Comparison of ENCODE assay signal across 1 cellular context in genomic region chr2:134926231-134926931, GRCh38.
TF ChIP-seq lines count a peak whose summit lies in the region.

No MANE protein-coding gene starts in this region.

TF ChIP-seq in HepG2, 621 proteins besides CTCF, POLR2A, EP300 and RAD21 (continued from another document):
- no peak for TF ChIP-seq FOXA1 (IDR thresholded peaks at IDR 0.05)
- TF ChIP-seq FOXA1 (CRISPR knock-in tag; IDR thresholded peaks at IDR 0.05), result peak; percentile 38; the same call in 1 of the 2 replicates
- no peak for TF ChIP-seq MAZ (IDR thresholded peaks at IDR 0.05; ENCODE audit: borderline replicate concordance, low read depth, low read length)
- TF ChIP-seq MAZ (CRISPR knock-in tag; IDR thresholded peaks at IDR 0.05; ENCODE audit: low read depth), result no peak
- TF ChIP-seq FOXA3 (CRISPR knock-in tag; IDR thresholded peaks at IDR 0.05), result 0 out of 2 replicates have a peak, but pooled peaks have one; percentile 40
- 0 out of 2 replicates have a peak, but pooled peaks have one; percentile 16 for TF ChIP-seq HNF1B (CRISPR knock-in tag; IDR thresholded peaks at IDR 0.05)
- no peak for TF ChIP-seq ATRX (CRISPR knock-in tag; IDR thresholded peaks at IDR 0.05; ENCODE audit: borderline replicate concordance)
